Comparison of ENCODE assay signal across 2 cellular contexts in the genomic region with DNA sequence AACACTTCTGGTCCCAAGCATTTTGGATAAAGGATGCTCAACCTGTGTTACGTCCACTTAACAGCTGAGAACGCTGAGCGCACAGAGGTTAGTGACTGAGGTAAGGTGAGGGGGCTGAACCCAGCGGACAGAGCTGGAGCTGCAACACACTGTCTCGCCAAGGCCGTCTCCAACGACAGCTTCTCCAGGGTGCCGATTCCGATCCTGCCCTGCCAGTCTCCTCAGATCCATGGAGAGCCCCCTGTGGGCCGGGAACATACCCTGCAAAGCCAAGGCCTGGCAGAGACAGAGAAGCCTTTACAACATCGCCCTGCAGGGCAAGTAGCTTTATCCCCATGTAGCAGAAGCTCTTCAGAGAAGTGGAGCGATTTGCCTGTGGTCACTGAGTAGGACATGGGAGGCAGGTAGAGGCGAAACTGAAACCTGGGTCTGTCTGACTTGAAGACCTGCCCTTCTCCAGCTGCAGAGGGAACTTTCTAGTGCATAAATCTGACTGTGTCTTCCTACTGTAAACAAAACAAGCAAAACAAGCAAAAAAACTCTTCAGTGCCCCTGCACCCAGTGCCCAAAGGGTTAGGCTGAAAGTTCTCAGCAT.
TF ChIP-seq lines count a peak whose summit lies in the region.

No MANE protein-coding gene starts in this region.

TF ChIP-seq in HEK293, 187 proteins besides CTCF, POLR2A, EP300 and RAD21 (continued from another document):
- no peak for TF ChIP-seq SCRT1 (tag by site-specific recombination; IDR thresholded peaks at IDR 0.05; ENCODE audit: borderline replicate concordance)

TF ChIP-seq in K562, 482 proteins besides CTCF, POLR2A, EP300 and RAD21:
- TF ChIP-seq, protein P1, sequence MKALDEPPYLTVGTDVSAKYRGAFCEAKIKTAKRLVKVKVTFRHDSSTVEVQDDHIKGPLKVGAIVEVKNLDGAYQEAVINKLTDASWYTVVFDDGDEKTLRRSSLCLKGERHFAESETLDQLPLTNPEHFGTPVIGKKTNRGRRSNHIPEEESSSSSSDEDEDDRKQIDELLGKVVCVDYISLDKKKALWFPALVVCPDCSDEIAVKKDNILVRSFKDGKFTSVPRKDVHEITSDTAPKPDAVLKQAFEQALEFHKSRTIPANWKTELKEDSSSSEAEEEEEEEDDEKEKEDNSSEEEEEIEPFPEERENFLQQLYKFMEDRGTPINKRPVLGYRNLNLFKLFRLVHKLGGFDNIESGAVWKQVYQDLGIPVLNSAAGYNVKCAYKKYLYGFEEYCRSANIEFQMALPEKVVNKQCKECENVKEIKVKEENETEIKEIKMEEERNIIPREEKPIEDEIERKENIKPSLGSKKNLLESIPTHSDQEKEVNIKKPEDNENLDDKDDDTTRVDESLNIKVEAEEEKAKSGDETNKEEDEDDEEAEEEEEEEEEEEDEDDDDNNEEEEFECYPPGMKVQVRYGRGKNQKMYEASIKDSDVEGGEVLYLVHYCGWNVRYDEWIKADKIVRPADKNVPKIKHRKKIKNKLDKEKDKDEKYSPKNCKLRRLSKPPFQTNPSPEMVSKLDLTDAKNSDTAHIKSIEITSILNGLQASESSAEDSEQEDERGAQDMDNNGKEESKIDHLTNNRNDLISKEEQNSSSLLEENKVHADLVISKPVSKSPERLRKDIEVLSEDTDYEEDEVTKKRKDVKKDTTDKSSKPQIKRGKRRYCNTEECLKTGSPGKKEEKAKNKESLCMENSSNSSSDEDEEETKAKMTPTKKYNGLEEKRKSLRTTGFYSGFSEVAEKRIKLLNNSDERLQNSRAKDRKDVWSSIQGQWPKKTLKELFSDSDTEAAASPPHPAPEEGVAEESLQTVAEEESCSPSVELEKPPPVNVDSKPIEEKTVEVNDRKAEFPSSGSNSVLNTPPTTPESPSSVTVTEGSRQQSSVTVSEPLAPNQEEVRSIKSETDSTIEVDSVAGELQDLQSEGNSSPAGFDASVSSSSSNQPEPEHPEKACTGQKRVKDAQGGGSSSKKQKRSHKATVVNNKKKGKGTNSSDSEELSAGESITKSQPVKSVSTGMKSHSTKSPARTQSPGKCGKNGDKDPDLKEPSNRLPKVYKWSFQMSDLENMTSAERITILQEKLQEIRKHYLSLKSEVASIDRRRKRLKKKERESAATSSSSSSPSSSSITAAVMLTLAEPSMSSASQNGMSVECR (CRISPR knock-in tag; IDR thresholded peaks at IDR 0.05), result no peak
- TF ChIP-seq, protein P2, sequence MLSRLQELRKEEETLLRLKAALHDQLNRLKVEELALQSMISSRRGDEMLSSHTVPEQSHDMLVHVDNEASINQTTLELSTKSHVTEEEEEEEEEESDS (CRISPR knock-in tag; IDR thresholded peaks at IDR 0.05), result no peak
- TF ChIP-seq MAZ (CRISPR knock-in tag; conservative IDR thresholded peaks at IDR 0.05 in 1 of 2, IDR thresholded peaks at IDR 0.05 in 1 of 2) (no peak), NCOA2 (IDR thresholded peaks at IDR 0.05; ENCODE audit: partially characterized antibody in 2 of 2) (no peak), SRSF1 (IDR thresholded peaks at IDR 0.05; ENCODE audit: low read depth, low read length) (no peak), CBX3 (IDR thresholded peaks at IDR 0.05; ENCODE audit: borderline replicate concordance in 1 of 2, low read length in 2 of 2) (no peak), MCM2 (IDR thresholded peaks at IDR 0.05; ENCODE audit: low read depth) (no peak), SMAD3 (CRISPR knock-in tag; conservative IDR thresholded peaks at IDR 0.05) (no peak), PYGO2 (tag; IDR thresholded peaks at IDR 0.05) (no peak), IFI16 (CRISPR knock-in tag; IDR thresholded peaks at IDR 0.05) (no peak), KLF16 (IDR thresholded peaks at IDR 0.05) (no peak), ZNF76 (CRISPR knock-in tag; IDR thresholded peaks at IDR 0.05; ENCODE audit: borderline replicate concordance) (no peak)
- TF ChIP-seq, protein P3, sequence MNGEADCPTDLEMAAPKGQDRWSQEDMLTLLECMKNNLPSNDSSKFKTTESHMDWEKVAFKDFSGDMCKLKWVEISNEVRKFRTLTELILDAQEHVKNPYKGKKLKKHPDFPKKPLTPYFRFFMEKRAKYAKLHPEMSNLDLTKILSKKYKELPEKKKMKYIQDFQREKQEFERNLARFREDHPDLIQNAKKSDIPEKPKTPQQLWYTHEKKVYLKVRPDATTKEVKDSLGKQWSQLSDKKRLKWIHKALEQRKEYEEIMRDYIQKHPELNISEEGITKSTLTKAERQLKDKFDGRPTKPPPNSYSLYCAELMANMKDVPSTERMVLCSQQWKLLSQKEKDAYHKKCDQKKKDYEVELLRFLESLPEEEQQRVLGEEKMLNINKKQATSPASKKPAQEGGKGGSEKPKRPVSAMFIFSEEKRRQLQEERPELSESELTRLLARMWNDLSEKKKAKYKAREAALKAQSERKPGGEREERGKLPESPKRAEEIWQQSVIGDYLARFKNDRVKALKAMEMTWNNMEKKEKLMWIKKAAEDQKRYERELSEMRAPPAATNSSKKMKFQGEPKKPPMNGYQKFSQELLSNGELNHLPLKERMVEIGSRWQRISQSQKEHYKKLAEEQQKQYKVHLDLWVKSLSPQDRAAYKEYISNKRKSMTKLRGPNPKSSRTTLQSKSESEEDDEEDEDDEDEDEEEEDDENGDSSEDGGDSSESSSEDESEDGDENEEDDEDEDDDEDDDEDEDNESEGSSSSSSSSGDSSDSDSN (IDR thresholded peaks at IDR 0.05; ENCODE audit: borderline replicate concordance in 1 of 2, low read depth in 2 of 2, low read length in 2 of 2), result no peak
- TF ChIP-seq, protein P4, sequence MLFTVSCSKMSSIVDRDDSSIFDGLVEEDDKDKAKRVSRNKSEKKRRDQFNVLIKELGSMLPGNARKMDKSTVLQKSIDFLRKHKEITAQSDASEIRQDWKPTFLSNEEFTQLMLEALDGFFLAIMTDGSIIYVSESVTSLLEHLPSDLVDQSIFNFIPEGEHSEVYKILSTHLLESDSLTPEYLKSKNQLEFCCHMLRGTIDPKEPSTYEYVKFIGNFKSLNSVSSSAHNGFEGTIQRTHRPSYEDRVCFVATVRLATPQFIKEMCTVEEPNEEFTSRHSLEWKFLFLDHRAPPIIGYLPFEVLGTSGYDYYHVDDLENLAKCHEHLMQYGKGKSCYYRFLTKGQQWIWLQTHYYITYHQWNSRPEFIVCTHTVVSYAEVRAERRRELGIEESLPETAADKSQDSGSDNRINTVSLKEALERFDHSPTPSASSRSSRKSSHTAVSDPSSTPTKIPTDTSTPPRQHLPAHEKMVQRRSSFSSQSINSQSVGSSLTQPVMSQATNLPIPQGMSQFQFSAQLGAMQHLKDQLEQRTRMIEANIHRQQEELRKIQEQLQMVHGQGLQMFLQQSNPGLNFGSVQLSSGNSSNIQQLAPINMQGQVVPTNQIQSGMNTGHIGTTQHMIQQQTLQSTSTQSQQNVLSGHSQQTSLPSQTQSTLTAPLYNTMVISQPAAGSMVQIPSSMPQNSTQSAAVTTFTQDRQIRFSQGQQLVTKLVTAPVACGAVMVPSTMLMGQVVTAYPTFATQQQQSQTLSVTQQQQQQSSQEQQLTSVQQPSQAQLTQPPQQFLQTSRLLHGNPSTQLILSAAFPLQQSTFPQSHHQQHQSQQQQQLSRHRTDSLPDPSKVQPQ (CRISPR knock-in tag; IDR thresholded peaks at IDR 0.05; ENCODE audit: borderline replicate concordance), result no peak
- TF ChIP-seq, protein P5, sequence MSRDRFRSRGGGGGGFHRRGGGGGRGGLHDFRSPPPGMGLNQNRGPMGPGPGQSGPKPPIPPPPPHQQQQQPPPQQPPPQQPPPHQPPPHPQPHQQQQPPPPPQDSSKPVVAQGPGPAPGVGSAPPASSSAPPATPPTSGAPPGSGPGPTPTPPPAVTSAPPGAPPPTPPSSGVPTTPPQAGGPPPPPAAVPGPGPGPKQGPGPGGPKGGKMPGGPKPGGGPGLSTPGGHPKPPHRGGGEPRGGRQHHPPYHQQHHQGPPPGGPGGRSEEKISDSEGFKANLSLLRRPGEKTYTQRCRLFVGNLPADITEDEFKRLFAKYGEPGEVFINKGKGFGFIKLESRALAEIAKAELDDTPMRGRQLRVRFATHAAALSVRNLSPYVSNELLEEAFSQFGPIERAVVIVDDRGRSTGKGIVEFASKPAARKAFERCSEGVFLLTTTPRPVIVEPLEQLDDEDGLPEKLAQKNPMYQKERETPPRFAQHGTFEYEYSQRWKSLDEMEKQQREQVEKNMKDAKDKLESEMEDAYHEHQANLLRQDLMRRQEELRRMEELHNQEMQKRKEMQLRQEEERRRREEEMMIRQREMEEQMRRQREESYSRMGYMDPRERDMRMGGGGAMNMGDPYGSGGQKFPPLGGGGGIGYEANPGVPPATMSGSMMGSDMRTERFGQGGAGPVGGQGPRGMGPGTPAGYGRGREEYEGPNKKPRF (IDR thresholded peaks at IDR 0.05; ENCODE audit: low read depth, low read length), result no peak
- TF ChIP-seq, protein P6, sequence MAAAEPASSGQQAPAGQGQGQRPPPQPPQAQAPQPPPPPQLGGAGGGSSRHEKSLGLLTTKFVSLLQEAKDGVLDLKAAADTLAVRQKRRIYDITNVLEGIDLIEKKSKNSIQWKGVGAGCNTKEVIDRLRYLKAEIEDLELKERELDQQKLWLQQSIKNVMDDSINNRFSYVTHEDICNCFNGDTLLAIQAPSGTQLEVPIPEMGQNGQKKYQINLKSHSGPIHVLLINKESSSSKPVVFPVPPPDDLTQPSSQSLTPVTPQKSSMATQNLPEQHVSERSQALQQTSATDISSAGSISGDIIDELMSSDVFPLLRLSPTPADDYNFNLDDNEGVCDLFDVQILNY (CRISPR knock-in tag; IDR thresholded peaks at IDR 0.05), result no peak
- TF ChIP-seq, protein P7, sequence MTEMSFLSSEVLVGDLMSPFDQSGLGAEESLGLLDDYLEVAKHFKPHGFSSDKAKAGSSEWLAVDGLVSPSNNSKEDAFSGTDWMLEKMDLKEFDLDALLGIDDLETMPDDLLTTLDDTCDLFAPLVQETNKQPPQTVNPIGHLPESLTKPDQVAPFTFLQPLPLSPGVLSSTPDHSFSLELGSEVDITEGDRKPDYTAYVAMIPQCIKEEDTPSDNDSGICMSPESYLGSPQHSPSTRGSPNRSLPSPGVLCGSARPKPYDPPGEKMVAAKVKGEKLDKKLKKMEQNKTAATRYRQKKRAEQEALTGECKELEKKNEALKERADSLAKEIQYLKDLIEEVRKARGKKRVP (CRISPR knock-in tag; IDR thresholded peaks at IDR 0.05), result no peak
- TF ChIP-seq, protein P8, sequence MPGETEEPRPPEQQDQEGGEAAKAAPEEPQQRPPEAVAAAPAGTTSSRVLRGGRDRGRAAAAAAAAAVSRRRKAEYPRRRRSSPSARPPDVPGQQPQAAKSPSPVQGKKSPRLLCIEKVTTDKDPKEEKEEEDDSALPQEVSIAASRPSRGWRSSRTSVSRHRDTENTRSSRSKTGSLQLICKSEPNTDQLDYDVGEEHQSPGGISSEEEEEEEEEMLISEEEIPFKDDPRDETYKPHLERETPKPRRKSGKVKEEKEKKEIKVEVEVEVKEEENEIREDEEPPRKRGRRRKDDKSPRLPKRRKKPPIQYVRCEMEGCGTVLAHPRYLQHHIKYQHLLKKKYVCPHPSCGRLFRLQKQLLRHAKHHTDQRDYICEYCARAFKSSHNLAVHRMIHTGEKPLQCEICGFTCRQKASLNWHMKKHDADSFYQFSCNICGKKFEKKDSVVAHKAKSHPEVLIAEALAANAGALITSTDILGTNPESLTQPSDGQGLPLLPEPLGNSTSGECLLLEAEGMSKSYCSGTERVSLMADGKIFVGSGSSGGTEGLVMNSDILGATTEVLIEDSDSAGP (CRISPR knock-in tag; IDR thresholded peaks at IDR 0.05), result no peak
